Comparison of ENCODE assay signal across 24 cellular contexts in genomic region chr7:159125944-159126248, GRCh38. TPM values are rescaled to one million over a fixed set of nuclear protein-coding genes. Genes with fewer than 3 reads are reported as not detected.
"Had no signal": no experiment of that assay in that cellular context is flagged by ENCODE, and none has a peak within 500 bp of the region (broad histone marks: within the 10 kb centered on the region; RNA-seq: fewer than 3 reads in every experiment).

No MANE protein-coding gene starts in this region.

- H3K4me2 ChIP-seq: KMS-11 had no signal

- ATAC-seq: activated T-cell treated with anti-CD3 and anti-CD28 coated beads, Interleukin-2, amount 50 U/mL, for 4 hours; activated T-helper 17 cell treated with anti-CD3 and anti-CD28 coated beads, Interleukin-2, amount 50 U/mL, for 72 hours had no signal

- H3K9ac ChIP-seq: KMS-11 had no signal

- FAIRE-seq: astrocyte had no signal

- DNase-seq: activated B cell treated with CpG ODN at 0.5 μM for 24 hours; activated CD4-positive, alpha-beta memory T cell treated with anti-CD3 and anti-CD28 coated beads for 36 hours; activated CD4-positive, alpha-beta T cell treated with anti-CD3 and anti-CD28 coated beads for 1 hour; activated CD4-positive, alpha-beta T cell treated with anti-CD3 and anti-CD28 coated beads, Interleukin-2, amount 10 ng/mL, durations not matched to agents 24 days and 14 days; activated CD8-positive, alpha-beta memory T cell treated with anti-CD3 and anti-CD28 coated beads for 24 hours; activated gamma-delta T cell; activated naive CD4-positive, alpha-beta T cell treated with anti-CD3 and anti-CD28 coated beads for 36 hours; activated T-cell treated with anti-CD3 and anti-CD28 coated beads, Interleukin-2, amount 50 U/mL, for 4 hours; amygdala; MG63; MV-4-11; NCI-H1092 treated with DMSO at 0.1 percent for 48 hours; NCI-H1436; NCI-H187; NCI-H2081; NCI-H510A treated with DMSO at 0.1 percent for 48 hours; NCI-H69; SHP77 had no signal

- H3K4me1 ChIP-seq: Peyer's patch had no signal

- H3K27ac ChIP-seq: KMS-11, Peyer's patch, RWPE1 had no signal

- H3K4me3 ChIP-seq: MG63, Peyer's patch had no signal

- H3K36me3 ChIP-seq: MG63, Peyer's patch had no signal

- H3K9me3 ChIP-seq: MG63, Peyer's patch had no signal

- H3K27me3 ChIP-seq: Peyer's patch had no signal

RNA-seq across cellular contexts. Expression of gene VIPR2, which starts 18.8 kb away (rescaled TPM):
- total RNA-seq: activated B cell treated with CpG ODN at 0.5 μM for 24 hours, SK-MEL-5 had no signal
